2 cellular contexts compared by ENCODE assay signal in the genomic region with DNA sequence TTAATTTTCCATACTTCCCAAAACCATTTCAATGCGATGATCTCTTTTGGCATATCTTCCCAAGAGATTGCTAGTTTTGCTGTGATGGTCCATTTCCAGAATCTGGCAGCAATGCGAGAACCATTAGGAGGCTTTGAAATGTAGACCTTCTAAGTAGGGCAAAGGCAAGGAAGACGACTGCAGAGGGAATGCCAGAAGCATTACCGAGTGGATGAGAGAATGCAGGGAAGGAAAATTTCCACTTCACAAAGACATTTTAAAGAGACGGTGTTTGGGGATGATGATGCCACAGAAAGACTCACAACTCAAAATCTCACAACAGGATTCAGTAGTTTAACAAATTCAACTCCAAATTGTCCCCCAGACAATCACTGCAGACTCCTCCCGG.
A peak's percentile ranks its signal among the peaks of the same experiment; 100 is the strongest.
TF ChIP-seq lines count a peak whose summit lies in the region.

No MANE protein-coding gene starts in this region.

TF ChIP-seq in K562, 482 proteins besides CTCF, POLR2A, EP300 and RAD21:
- TF ChIP-seq PHTF2 (CRISPR knock-in tag; IDR thresholded peaks at IDR 0.05) (no peak), FOS (IDR thresholded peaks at IDR 0.05; ENCODE audit: extremely low read depth, insufficient read length) (no peak), MAX (CRISPR knock-in tag; IDR thresholded peaks at IDR 0.05) (no peak), CUX1 (CRISPR knock-in tag; IDR thresholded peaks at IDR 0.05) (no peak), STAT5B (CRISPR knock-in tag; IDR thresholded peaks at IDR 0.05) (no peak)
- TF ChIP-seq, protein P1, sequence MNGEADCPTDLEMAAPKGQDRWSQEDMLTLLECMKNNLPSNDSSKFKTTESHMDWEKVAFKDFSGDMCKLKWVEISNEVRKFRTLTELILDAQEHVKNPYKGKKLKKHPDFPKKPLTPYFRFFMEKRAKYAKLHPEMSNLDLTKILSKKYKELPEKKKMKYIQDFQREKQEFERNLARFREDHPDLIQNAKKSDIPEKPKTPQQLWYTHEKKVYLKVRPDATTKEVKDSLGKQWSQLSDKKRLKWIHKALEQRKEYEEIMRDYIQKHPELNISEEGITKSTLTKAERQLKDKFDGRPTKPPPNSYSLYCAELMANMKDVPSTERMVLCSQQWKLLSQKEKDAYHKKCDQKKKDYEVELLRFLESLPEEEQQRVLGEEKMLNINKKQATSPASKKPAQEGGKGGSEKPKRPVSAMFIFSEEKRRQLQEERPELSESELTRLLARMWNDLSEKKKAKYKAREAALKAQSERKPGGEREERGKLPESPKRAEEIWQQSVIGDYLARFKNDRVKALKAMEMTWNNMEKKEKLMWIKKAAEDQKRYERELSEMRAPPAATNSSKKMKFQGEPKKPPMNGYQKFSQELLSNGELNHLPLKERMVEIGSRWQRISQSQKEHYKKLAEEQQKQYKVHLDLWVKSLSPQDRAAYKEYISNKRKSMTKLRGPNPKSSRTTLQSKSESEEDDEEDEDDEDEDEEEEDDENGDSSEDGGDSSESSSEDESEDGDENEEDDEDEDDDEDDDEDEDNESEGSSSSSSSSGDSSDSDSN (IDR thresholded peaks at IDR 0.05; ENCODE audit: borderline replicate concordance in 1 of 2, low read depth in 2 of 2, low read length in 2 of 2): no peak
TF ChIP-seq in K562: peak in this region for 0.

TF ChIP-seq in HepG2, 621 proteins besides CTCF, POLR2A, EP300 and RAD21:
- TF ChIP-seq PPARG (CRISPR knock-in tag; conservative IDR thresholded peaks at IDR 0.05): peak; percentile 49; the same call in 1 of the 2 replicates
- TF ChIP-seq, protein P2, sequence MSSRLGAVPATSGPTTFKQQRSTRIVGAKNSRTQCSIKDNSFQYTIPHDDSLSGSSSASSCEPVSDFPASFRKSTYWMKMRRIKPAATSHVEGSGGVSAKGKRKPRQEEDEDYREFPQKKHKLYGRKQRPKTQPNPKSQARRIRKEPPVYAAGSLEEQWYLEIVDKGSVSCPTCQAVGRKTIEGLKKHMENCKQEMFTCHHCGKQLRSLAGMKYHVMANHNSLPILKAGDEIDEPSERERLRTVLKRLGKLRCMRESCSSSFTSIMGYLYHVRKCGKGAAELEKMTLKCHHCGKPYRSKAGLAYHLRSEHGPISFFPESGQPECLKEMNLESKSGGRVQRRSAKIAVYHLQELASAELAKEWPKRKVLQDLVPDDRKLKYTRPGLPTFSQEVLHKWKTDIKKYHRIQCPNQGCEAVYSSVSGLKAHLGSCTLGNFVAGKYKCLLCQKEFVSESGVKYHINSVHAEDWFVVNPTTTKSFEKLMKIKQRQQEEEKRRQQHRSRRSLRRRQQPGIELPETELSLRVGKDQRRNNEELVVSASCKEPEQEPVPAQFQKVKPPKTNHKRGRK (CRISPR knock-in tag; IDR thresholded peaks at IDR 0.05): no peak
TF ChIP-seq in HepG2: peak in this region for 1.
